ENCODE assay signal across 8 cellular contexts in genomic region chr19:35612559-35613321, GRCh38. TPM values are rescaled to one million over a fixed set of nuclear protein-coding genes. Genes with fewer than 3 reads are reported as not detected.
DNase-seq lines count a peak whose midpoint lies in the region; ATAC-seq and TF ChIP-seq lines count a peak whose summit lies in the region.

Gene HAUS5 (plus strand): TSS chr19:35612735. CDS start chr19:35612795, 60 bp downstream.

- ATAC-seq in HG02885 (IDR thresholded peaks at IDR 0.05; ENCODE audit: poor library complexity, unreplicated experiment): peak; percentile 80
- peak; percentile 91 for ATAC-seq in T-helper 17 cell
- ATAC-seq in left cardiac atrium: peak; percentile 99

- no peaks in the 10 kb centered on the region for H3K36me3 ChIP-seq in urinary bladder (ENCODE audit: insufficient read depth)

- H3K9me3 Mint-ChIP-seq in progenitor cell of endocrine pancreas (ENCODE audit: low read depth): peaks cover 5% of the 10 kb centered on the region

- H3K4me1 Mint-ChIP-seq in T-helper 17 cell (peaks cover 17% of the 10 kb centered on the region), progenitor cell of endocrine pancreas (ENCODE audit: low read depth) (no peaks in the 10 kb centered on the region)

- H3K27ac ChIP-seq in urinary bladder (ENCODE audit: low read depth): no peak within 1 kb of the TSS

- H3K4me3 Mint-ChIP-seq in T-helper 17 cell (peak within 1 kb of the TSS; percentile 85), progenitor cell of endocrine pancreas (ENCODE audit: low read depth) (peak within 1 kb of the TSS; percentile 79)

- DNase-seq in GM13977 (ENCODE audit: low spot score) (peak; percentile 94), NCI-H187 (lab: John Stamatoyannopoulos, UW) (peak; percentile 84 to 85), T-helper 17 cell (peak; percentile 92 to 97 (median 93)), amygdala (lab: John Stamatoyannopoulos, UW) (peak in 55 of 56 donors; percentile 34 to 95 (median 80)), left cardiac atrium (peak; percentile 94), progenitor cell of endocrine pancreas (ENCODE audit: low spot score, unreplicated experiment) (peak; percentile 98)

- intact Hi-C loops in left cardiac atrium (cut with DNase I): loop anchor here in 1 of 2 donors (5.0 kb wide), 1 partner anchor 65 kb away; the partner anchor contains the start of gene TMEM147

- peak within 1 kb of the TSS; percentile 85 for H3K27ac Mint-ChIP-seq in T-helper 17 cell
- peak within 1 kb of the TSS; percentile 89 for H3K27ac Mint-ChIP-seq in progenitor cell of endocrine pancreas

- TF ChIP-seq CTCF in GM13977 (IDR thresholded peaks at IDR 0.05; ENCODE audit: extremely low read depth, insufficient read depth, missing control alignments): no peak
- TF ChIP-seq CTCF in progenitor cell of endocrine pancreas (IDR thresholded peaks at IDR 0.05; ENCODE audit: unreplicated experiment): no peak

- no peaks in the 10 kb centered on the region for H3K9me3 ChIP-seq in T-helper 17 cell (ENCODE audit: control insufficient read depth, low read length, poor library complexity, severe bottlenecking)

- H3K4me1 ChIP-seq in urinary bladder (ENCODE audit: insufficient read depth): no peaks in the 10 kb centered on the region

- H3K27me3 Mint-ChIP-seq in T-helper 17 cell: no peaks in the 10 kb centered on the region
- peaks cover 7% of the 10 kb centered on the region for H3K27me3 Mint-ChIP-seq in progenitor cell of endocrine pancreas

- WGBS in urinary bladder: under 1% methylated on average over 47 of the region's 47 CpGs

- in situ Hi-C loops in GM13977 (cut with MboI; ENCODE audit: low pct_unique_long_range_greater_than_20kb, low sequenced_read_pairs, unreplicated experiment): no loop called here

- H3K4me3 ChIP-seq in urinary bladder (ENCODE audit: low read depth, low read length): peak within 1 kb of the TSS; percentile 51

- H3K36me3 Mint-ChIP-seq in T-helper 17 cell (ENCODE audit: low read depth) (peaks cover 2% of the 10 kb centered on the region), progenitor cell of endocrine pancreas (ENCODE audit: insufficient read depth) (no peaks in the 10 kb centered on the region)

RNA-seq across cellular contexts. Expression of gene HAUS5, which starts in this region (rescaled TPM):
- total RNA-seq in T-helper 17 cell (10 to 100 TPM; 24.0 to 27.0 TPM), left cardiac atrium (1 to 10 TPM; 3.8 to 4.2 TPM), progenitor cell of endocrine pancreas (32.9 and 34.1 TPM in 2 replicates), urinary bladder (6.3 TPM)
- 8.8 TPM for polyA plus RNA-seq in urinary bladder
